Comparison of ENCODE assay signal across 8 cellular contexts in genomic region chr22:18023509-18024275, GRCh38.
DNase-seq lines count a peak whose midpoint lies in the region; ATAC-seq and TF ChIP-seq lines count a peak whose summit lies in the region.

No MANE protein-coding gene starts in this region.

- H3K79me2 ChIP-seq in DND-41 (ENCODE audit: insufficient read depth, low read length), result no peaks in the 10 kb centered on the region

- peak overlapping the region; percentile 57 for H2AFZ ChIP-seq in DND-41 (ENCODE audit: low read depth, low read length)

- H3K27ac ChIP-seq in DND-41 (ENCODE audit: low read length) (no peak overlapping the region), SK-N-MC (peak overlapping the region; percentile 83)

- in situ Hi-C loops in T47D (cut with HindIII; ENCODE audit: low pct_unique_long_range_greater_than_20kb, low sequenced_read_pairs), result no loop called here

- H3K4me2 ChIP-seq in DND-41 (ENCODE audit: insufficient read depth, low read length), result peak overlapping the region; percentile 87

- H3K9ac ChIP-seq in DND-41 (ENCODE audit: low read depth, low read length) (peak overlapping the region; percentile 53), SK-N-MC (ENCODE audit: insufficient read length) (peak overlapping the region; percentile 79)

- H3K36me3 ChIP-seq in DND-41 (ENCODE audit: insufficient read depth, low read length), result no peaks in the 10 kb centered on the region
- H3K36me3 ChIP-seq in SK-N-MC (ENCODE audit: insufficient read depth, low read length), result peaks cover 3% of the 10 kb centered on the region; the same call in 1 of the 2 replicates

- no peak for TF ChIP-seq EP300 in Ishikawa (IDR thresholded peaks at IDR 0.05; ENCODE audit: borderline replicate concordance)

- DNase-seq in DND-41, result peak; percentile 36
- DNase-seq in SK-N-MC (ENCODE audit: low read depth, low spot score), result no peak
- DNase-seq in T47D (ENCODE audit: low read depth in 1 of 2, low spot score in 1 of 2), result peak; percentile 79 to 82
- peak; percentile 87 for DNase-seq in putamen (ENCODE audit: low spot score)

- H3K27me3 ChIP-seq in DND-41 (ENCODE audit: insufficient read depth, low read length, poor library complexity), result peaks cover 31% of the 10 kb centered on the region

- ATAC-seq in DND-41 (ENCODE audit: insufficient read depth, low read depth) (peak; percentile 53), HG02938 (IDR thresholded peaks at IDR 0.05; ENCODE audit: unreplicated experiment) (no peak), GM19463 (IDR thresholded peaks at IDR 0.05; ENCODE audit: unreplicated experiment) (no peak)

- TF ChIP-seq CTCF in DND-41 (IDR thresholded peaks at IDR 0.05; ENCODE audit: borderline replicate concordance, extremely low read depth, low read length, poor library complexity, severe bottlenecking), result no peak

- peak; percentile 15; the same call in 1 of the 2 replicates for TF ChIP-seq RAD21 in Ishikawa (IDR thresholded peaks at IDR 0.05; ENCODE audit: low read depth)

- H4K20me1 ChIP-seq in DND-41 (ENCODE audit: insufficient read depth, low read length), result peaks cover 3% of the 10 kb centered on the region; the same call in 1 of the 2 replicates

- no peaks in the 10 kb centered on the region for H3K9me3 ChIP-seq in DND-41 (ENCODE audit: insufficient read depth, low read length, severe bottlenecking)
- H3K9me3 ChIP-seq in SK-N-MC (ENCODE audit: low read depth, low read length), result no peaks in the 10 kb centered on the region

- H3K4me3 ChIP-seq in DND-41 (ENCODE audit: low read depth in 1 of 2, low read length in 2 of 2) (peak overlapping the region; percentile 15 to 59; a peak in 3 of 4 replicates), SK-N-MC (peak overlapping the region; percentile 89), iPS-11a (ENCODE audit: low read depth, low read length) (peak overlapping the region; percentile 27)

- H3K4me1 ChIP-seq in DND-41 (ENCODE audit: insufficient read depth, low read length), result peaks cover 23% of the 10 kb centered on the region

TF ChIP-seq in Ishikawa, 13 proteins besides CTCF, POLR2A, EP300 and RAD21:
- 0 out of 2 replicates have a peak, but pooled peaks have one; percentile 41 for TF ChIP-seq YY1 (IDR thresholded peaks at IDR 0.05; ENCODE audit: low read depth)
- no peak for TF ChIP-seq EGR1 (IDR thresholded peaks at IDR 0.05)
- no peak; the same call in 1 of the 2 replicates for TF ChIP-seq USF1 (IDR thresholded peaks at IDR 0.05)
- TF ChIP-seq TAF1 (IDR thresholded peaks at IDR 0.05; ENCODE audit: low read depth), result peak; percentile 57; the same call in 1 of the 2 replicates
- peak; percentile 39; the same call in 1 of the 2 replicates for TF ChIP-seq ZBTB7A (IDR thresholded peaks at IDR 0.05; ENCODE audit: low read depth)
- TF ChIP-seq NFIC (IDR thresholded peaks at IDR 0.05), result peak; percentile 23; the same call in 1 of the 2 replicates
- no peak for TF ChIP-seq CREB1 (IDR thresholded peaks at IDR 0.05; ENCODE audit: low read depth)
- no peak; the same call in 1 of the 2 replicates for TF ChIP-seq TCF12 (IDR thresholded peaks at IDR 0.05; ENCODE audit: low read depth)
- TF ChIP-seq, protein P1, sequence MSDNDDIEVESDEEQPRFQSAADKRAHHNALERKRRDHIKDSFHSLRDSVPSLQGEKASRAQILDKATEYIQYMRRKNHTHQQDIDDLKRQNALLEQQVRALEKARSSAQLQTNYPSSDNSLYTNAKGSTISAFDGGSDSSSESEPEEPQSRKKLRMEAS (IDR thresholded peaks at IDR 0.05), result peak; percentile 85
- TF ChIP-seq, protein P2, sequence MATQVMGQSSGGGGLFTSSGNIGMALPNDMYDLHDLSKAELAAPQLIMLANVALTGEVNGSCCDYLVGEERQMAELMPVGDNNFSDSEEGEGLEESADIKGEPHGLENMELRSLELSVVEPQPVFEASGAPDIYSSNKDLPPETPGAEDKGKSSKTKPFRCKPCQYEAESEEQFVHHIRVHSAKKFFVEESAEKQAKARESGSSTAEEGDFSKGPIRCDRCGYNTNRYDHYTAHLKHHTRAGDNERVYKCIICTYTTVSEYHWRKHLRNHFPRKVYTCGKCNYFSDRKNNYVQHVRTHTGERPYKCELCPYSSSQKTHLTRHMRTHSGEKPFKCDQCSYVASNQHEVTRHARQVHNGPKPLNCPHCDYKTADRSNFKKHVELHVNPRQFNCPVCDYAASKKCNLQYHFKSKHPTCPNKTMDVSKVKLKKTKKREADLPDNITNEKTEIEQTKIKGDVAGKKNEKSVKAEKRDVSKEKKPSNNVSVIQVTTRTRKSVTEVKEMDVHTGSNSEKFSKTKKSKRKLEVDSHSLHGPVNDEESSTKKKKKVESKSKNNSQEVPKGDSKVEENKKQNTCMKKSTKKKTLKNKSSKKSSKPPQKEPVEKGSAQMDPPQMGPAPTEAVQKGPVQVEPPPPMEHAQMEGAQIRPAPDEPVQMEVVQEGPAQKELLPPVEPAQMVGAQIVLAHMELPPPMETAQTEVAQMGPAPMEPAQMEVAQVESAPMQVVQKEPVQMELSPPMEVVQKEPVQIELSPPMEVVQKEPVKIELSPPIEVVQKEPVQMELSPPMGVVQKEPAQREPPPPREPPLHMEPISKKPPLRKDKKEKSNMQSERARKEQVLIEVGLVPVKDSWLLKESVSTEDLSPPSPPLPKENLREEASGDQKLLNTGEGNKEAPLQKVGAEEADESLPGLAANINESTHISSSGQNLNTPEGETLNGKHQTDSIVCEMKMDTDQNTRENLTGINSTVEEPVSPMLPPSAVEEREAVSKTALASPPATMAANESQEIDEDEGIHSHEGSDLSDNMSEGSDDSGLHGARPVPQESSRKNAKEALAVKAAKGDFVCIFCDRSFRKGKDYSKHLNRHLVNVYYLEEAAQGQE (IDR thresholded peaks at IDR 0.05; ENCODE audit: low read depth), result no peak
- TF ChIP-seq TEAD4 (IDR thresholded peaks at IDR 0.05), result 0 out of 2 replicates have a peak, but pooled peaks have one; percentile 27

Comparison
In these comparisons a context has a peak if more than half of its experiments do, and no peak if none do; other contexts are left out.
1. H3K4me3 ChIP-seq: peak in every context shown above with its lines; median percentile 89 in SK-N-MC; 37 in DND-41; 27 in iPS-11a.